ENCODE assay signal across 11 cellular contexts in the genomic region with DNA sequence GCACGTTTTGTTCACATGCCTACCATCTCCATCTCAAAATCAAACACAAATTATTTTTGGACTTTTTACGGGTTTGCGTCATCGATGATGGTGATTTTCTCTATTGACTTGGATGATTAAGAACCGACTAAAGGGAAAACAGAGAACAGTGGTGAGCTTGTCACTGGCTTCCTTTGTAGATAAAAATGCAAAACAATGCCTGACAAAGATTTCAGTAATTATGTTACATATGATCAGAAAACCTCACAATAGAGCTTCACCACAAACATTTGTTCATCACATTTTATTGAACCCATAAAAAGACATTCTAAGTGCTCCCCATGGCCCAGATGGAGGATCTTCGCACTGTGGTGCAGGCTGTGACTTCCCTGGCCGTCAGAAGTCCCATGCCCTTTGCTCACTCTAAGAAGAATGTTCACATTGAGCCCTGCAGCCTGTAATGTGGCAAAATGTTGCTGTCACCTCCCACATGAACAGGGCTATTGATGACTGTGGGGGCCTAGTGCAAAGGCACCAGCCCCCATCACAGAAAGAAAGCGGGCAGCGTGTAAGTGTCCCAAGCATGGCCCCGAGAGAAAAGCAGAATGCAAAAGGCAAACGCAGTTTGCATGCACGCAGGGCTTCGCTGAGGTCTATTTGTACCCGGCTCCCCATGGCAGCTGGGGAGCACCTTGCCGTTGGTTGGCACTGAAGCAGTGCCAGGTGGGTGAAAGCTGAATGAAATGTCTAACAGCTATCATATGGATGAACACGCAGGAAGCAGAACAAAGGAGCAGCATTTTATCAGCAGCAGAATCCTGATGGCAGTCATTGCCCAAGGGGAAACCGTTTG.
A peak's percentile ranks its signal among the peaks of the same experiment; 100 is the strongest.
DNase-seq lines count a peak whose midpoint lies in the region; ATAC-seq and TF ChIP-seq lines count a peak whose summit lies in the region.
"Had no signal": no experiment of that assay in that cellular context is flagged by ENCODE, and none has a peak within 500 bp of the region (broad histone marks: within the 10 kb centered on the region; RNA-seq: fewer than 3 reads in every experiment).

No MANE protein-coding gene starts in this region.

- no peak overlapping the region for H3K4me3 ChIP-seq in gastrocnemius medialis
- H3K4me3 ChIP-seq: pancreas had no signal

- H3K4me1 ChIP-seq in gastrocnemius medialis = peaks cover 46 to 59% of the 10 kb centered on the region in 2 donors
- H3K4me1 ChIP-seq: pancreas had no signal

- peak overlapping the region in 3 of 4 donors; percentile 82 to 84 (median 83) for H3K27ac ChIP-seq in gastrocnemius medialis
- H3K27ac ChIP-seq: pancreas had no signal

- no peaks in the 10 kb centered on the region for H3K9me3 Mint-ChIP-seq in effector memory CD8-positive, alpha-beta T cell
- no peaks in the 10 kb centered on the region for H3K9me3 Mint-ChIP-seq in osteocyte (ENCODE audit: unreplicated experiment)
- H3K9me3 Mint-ChIP-seq: dendritic cell treated with granulocyte-macrophage colony-stimulating factor and Interleukin-4, amounts not matched to agents 40 ng/mL and 50 ng/mL, for 4 days had no signal

- no peaks in the 10 kb centered on the region for H3K9me3 ChIP-seq in gastrocnemius medialis
- H3K9me3 ChIP-seq: pancreas had no signal

- no peak for TF ChIP-seq POLR2A in gastrocnemius medialis (IDR thresholded peaks at IDR 0.05)

- H3K36me3 Mint-ChIP-seq in effector memory CD8-positive, alpha-beta T cell (ENCODE audit: insufficient read depth) = peaks cover 8% of the 10 kb centered on the region
- H3K36me3 Mint-ChIP-seq in osteocyte (ENCODE audit: unreplicated experiment) = no peaks in the 10 kb centered on the region

- H3K27me3 Mint-ChIP-seq in effector memory CD8-positive, alpha-beta T cell = no peaks in the 10 kb centered on the region
- H3K27me3 Mint-ChIP-seq in osteocyte (ENCODE audit: unreplicated experiment) = no peaks in the 10 kb centered on the region
- H3K27me3 Mint-ChIP-seq: dendritic cell treated with granulocyte-macrophage colony-stimulating factor and Interleukin-4, amounts not matched to agents 40 ng/mL and 50 ng/mL, for 4 days had no signal

- intact Hi-C loops in gastrocnemius medialis (cut with DNase I; ENCODE audit: low total_unique reads) = no loop called here

- no peaks in the 10 kb centered on the region for H3K36me3 ChIP-seq in gastrocnemius medialis
- H3K36me3 ChIP-seq: pancreas had no signal

- peak; percentile 29 for ATAC-seq in effector memory CD8-positive, alpha-beta T cell (replicated peaks)
- ATAC-seq in gastrocnemius medialis = no peak
- ATAC-seq in HG03135 (IDR thresholded peaks at IDR 0.05; ENCODE audit: unreplicated experiment) = no peak
- ATAC-seq: pancreas had no signal

- in situ Hi-C loops in gastrocnemius medialis (cut with MboI; ENCODE audit: low sequenced_read_pairs in 4 of 4) = loop anchor here in 1 of 4 donors (10.0 kb wide), 1 partner anchor 104 kb away; no protein-coding TSS in a partner anchor

- H3K4me1 Mint-ChIP-seq in effector memory CD8-positive, alpha-beta T cell (ENCODE audit: low read depth in 2 of 2) = peaks cover 40 to 65% of the 10 kb centered on the region in 2 donors
- H3K4me1 Mint-ChIP-seq in osteocyte (ENCODE audit: unreplicated experiment) = peaks cover 1% of the 10 kb centered on the region

- peak; percentile 89 for DNase-seq in DMS153 (lab: John Stamatoyannopoulos, UW)
- peak; percentile 12 for DNase-seq in NCI-H1694 treated with DMSO at 0.1 percent for 48 hours (lab: John Stamatoyannopoulos, UW)
- DNase-seq in effector memory CD8-positive, alpha-beta T cell = no peak
- no peak for DNase-seq in gastrocnemius medialis
- no peak for DNase-seq in osteocyte (ENCODE audit: extremely low spot score, unreplicated experiment)
- no peak for DNase-seq in UCSD-AML1 (lab: John Stamatoyannopoulos, UW; ENCODE audit: unreplicated experiment)
- DNase-seq: kidney glomerular epithelial cell, OCI-M1, pancreas had no signal

- no peaks in the 10 kb centered on the region for H3K27me3 ChIP-seq in gastrocnemius medialis
- H3K27me3 ChIP-seq: pancreas had no signal

- peak overlapping the region; percentile 34 to 87 for H3K27ac Mint-ChIP-seq in effector memory CD8-positive, alpha-beta T cell
- no peak overlapping the region for H3K27ac Mint-ChIP-seq in osteocyte (ENCODE audit: unreplicated experiment)
- H3K27ac Mint-ChIP-seq: dendritic cell treated with granulocyte-macrophage colony-stimulating factor and Interleukin-4, amounts not matched to agents 40 ng/mL and 50 ng/mL, for 4 days had no signal

- TF ChIP-seq CTCF in gastrocnemius medialis (IDR thresholded peaks at IDR 0.05 in 4 of 5, conservative IDR thresholded peaks at IDR 0.05 in 1 of 5) = no peak
- no peak for TF ChIP-seq CTCF in osteocyte (IDR thresholded peaks at IDR 0.05)

- H3K4me3 Mint-ChIP-seq in effector memory CD8-positive, alpha-beta T cell = peak overlapping the region in 1 of 2 donors; percentile 46
- no peak overlapping the region for H3K4me3 Mint-ChIP-seq in osteocyte (ENCODE audit: unreplicated experiment)
- H3K4me3 Mint-ChIP-seq: dendritic cell treated with granulocyte-macrophage colony-stimulating factor and Interleukin-4, amounts not matched to agents 40 ng/mL and 50 ng/mL, for 4 days had no signal

Comparison
In these comparisons a context has a peak if more than half of its experiments do, and no peak if none do; other contexts are left out.
1. DNase-seq: peak in DMS153 (single experiment) and NCI-H1694 treated with DMSO at 0.1 percent for 48 hours (single experiment); none in effector memory CD8-positive, alpha-beta T cell (0 of 3), gastrocnemius medialis (0 of 2), osteocyte (single experiment) and UCSD-AML1 (single experiment).